In the genomic region with DNA sequence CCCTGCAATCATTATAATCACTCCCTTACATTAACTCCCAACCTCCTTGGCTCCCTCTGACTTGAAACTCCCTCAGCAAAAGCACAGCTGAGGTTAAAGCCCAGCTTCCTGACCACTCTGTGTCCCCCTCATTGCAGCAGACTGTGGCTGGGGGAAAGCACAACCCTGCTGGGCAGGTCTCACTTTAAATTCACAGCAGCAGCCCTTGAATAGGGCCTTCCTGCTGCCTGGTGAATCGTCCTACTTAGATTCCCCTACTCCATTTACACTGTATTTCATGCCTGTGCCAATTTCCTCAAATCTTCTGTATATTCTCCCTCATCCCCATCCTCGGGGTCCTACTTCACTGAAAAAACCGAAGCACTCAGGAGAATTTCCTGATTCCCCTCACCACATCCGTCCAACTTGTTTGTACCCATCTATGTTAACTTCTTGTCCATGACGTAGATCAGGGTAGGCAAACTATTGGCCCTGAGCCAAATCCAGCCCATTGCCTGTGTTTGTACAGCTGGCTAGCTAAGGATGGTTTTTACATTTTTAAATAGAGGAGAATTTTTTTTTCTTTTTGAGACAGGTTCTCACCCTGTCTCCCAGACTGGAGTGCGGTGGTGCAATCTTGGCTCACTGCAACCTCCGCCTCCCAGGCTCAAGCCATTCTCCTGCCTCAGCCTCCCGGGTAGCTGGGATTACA, we compare ENCODE assay signal across 10 cellular contexts. TPM values are rescaled to one million over a fixed set of nuclear protein-coding genes. Genes with fewer than 3 reads are reported as not detected.
A peak's percentile ranks its signal among the peaks of the same experiment; 100 is the strongest.
DNase-seq lines count a peak whose midpoint lies in the region; ATAC-seq and TF ChIP-seq lines count a peak whose summit lies in the region.
"Had no signal": no experiment of that assay in that cellular context is flagged by ENCODE, and none has a peak within 500 bp of the region (broad histone marks: within the 10 kb centered on the region; RNA-seq: fewer than 3 reads in every experiment).

No MANE protein-coding gene starts in this region.

- POLR2A ChIA-PET in activated CD4-positive, alpha-beta T cell treated with anti-CD3 and anti-CD28 coated beads for 36 hours (lab: Charles Lee): no interaction called here

- no peaks in the 10 kb centered on the region for H3K9me3 Mint-ChIP-seq in activated CD4-positive, alpha-beta T cell treated with anti-CD3 and anti-CD28 coated beads for 36 hours (ENCODE audit: low read depth)
- no peaks in the 10 kb centered on the region for H3K9me3 Mint-ChIP-seq in neural progenitor cell
- H3K9me3 Mint-ChIP-seq: central memory CD8-positive, alpha-beta T cell had no signal

- H3F3A ChIP-seq in neural progenitor cell (ENCODE audit: low read depth): no peaks in the 10 kb centered on the region

- H3K36me3 Mint-ChIP-seq in activated CD4-positive, alpha-beta T cell treated with anti-CD3 and anti-CD28 coated beads for 36 hours (ENCODE audit: low read depth): no peaks in the 10 kb centered on the region
- no peaks in the 10 kb centered on the region for H3K36me3 Mint-ChIP-seq in neural progenitor cell

- H2AFZ ChIP-seq in neural progenitor cell (replicated peaks): no peak overlapping the region

- no peak for TF ChIP-seq CTCF in neural progenitor cell (IDR thresholded peaks at IDR 0.05)

- no peaks in the 10 kb centered on the region for H3K4me1 ChIP-seq in neural progenitor cell

- CTCF ChIA-PET in activated CD4-positive, alpha-beta T cell treated with anti-CD3 and anti-CD28 coated beads for 36 hours (lab: Charles Lee): interaction anchor here (0.9 to 1.2 kb wide), 3 partner anchors 49 to 305 kb away, joined by 3 to 6 read pairs (median 4); no protein-coding TSS in a partner anchor

- H3K79me2 ChIP-seq in neural progenitor cell (ENCODE audit: low read depth): no peaks in the 10 kb centered on the region

- H3K9ac ChIP-seq in neural progenitor cell: no peak overlapping the region

- H3K4me1 Mint-ChIP-seq in activated CD4-positive, alpha-beta T cell treated with anti-CD3 and anti-CD28 coated beads for 36 hours: peaks cover 9% of the 10 kb centered on the region
- peaks cover 5% of the 10 kb centered on the region for H3K4me1 Mint-ChIP-seq in neural progenitor cell
- H3K4me1 Mint-ChIP-seq: central memory CD8-positive, alpha-beta T cell had no signal

- intact Hi-C loops in activated CD4-positive, alpha-beta T cell treated with anti-CD3 and anti-CD28 coated beads for 36 hours (cut with DNase I, micrococcal nuclease): no loop called here
- intact Hi-C loops in left cardiac atrium (cut with DNase I): no loop called here

- H3K27ac ChIP-seq in neural progenitor cell: no peak overlapping the region

- no peak for ATAC-seq in activated CD4-positive, alpha-beta T cell treated with anti-CD3 and anti-CD28 coated beads for 36 hours
- ATAC-seq in left cardiac atrium (peak; percentile 41 to 44), GM21515 (IDR thresholded peaks at IDR 0.05; ENCODE audit: unreplicated experiment) (no peak), GM19023 (IDR thresholded peaks at IDR 0.05; ENCODE audit: unreplicated experiment) (no peak)

- no peaks in the 10 kb centered on the region for H4K20me1 ChIP-seq in neural progenitor cell (ENCODE audit: low read depth)

- peak; percentile 10 for DNase-seq in stimulated activated CD4-positive, alpha-beta T cell treated with anti-CD3 and anti-CD28 coated beads, Interleukin-1b, Interleukin-23, amount 100 ng/mL, for 48 hours
- no peak for DNase-seq in stimulated activated CD4-positive, alpha-beta T cell treated with anti-CD3 and anti-CD28 coated beads, Interleukin-12 subunit alpha, Interleukin-12 subunit beta, amount 100 ng/mL, for 4 hours
- DNase-seq in activated CD4-positive, alpha-beta T cell treated with anti-CD3 and anti-CD28 coated beads for 36 hours: peak; percentile 43
- DNase-seq in left cardiac atrium: peak; percentile 49
- DNase-seq in ureter (ENCODE audit: low spot score): peak; percentile 77
- no peak for DNase-seq in neural progenitor cell (ENCODE audit: low spot score)

- H3K27me3 ChIP-seq in neural progenitor cell: no peaks in the 10 kb centered on the region

- H3K9me3 ChIP-seq in neural progenitor cell (ENCODE audit: low read depth): no peaks in the 10 kb centered on the region

- peak overlapping the region; percentile 72 for H3K27ac Mint-ChIP-seq in activated CD4-positive, alpha-beta T cell treated with anti-CD3 and anti-CD28 coated beads for 36 hours
- no peak overlapping the region for H3K27ac Mint-ChIP-seq in neural progenitor cell

- no peaks in the 10 kb centered on the region for H3K27me3 Mint-ChIP-seq in activated CD4-positive, alpha-beta T cell treated with anti-CD3 and anti-CD28 coated beads for 36 hours
- H3K27me3 Mint-ChIP-seq in neural progenitor cell (ENCODE audit: insufficient read depth, low read depth): no peaks in the 10 kb centered on the region
- H3K27me3 Mint-ChIP-seq: central memory CD8-positive, alpha-beta T cell had no signal

- H3K36me3 ChIP-seq in neural progenitor cell: no peaks in the 10 kb centered on the region

- H3K4me2 ChIP-seq in neural progenitor cell: no peak overlapping the region

- H3K4me3 Mint-ChIP-seq in activated CD4-positive, alpha-beta T cell treated with anti-CD3 and anti-CD28 coated beads for 36 hours: no peak overlapping the region
- no peak overlapping the region for H3K4me3 Mint-ChIP-seq in neural progenitor cell
- H3K4me3 Mint-ChIP-seq: central memory CD8-positive, alpha-beta T cell had no signal

- H3K4me3 ChIP-seq in neural progenitor cell: no peak overlapping the region
- H3K4me3 ChIP-seq: skin epidermis had no signal

RNA-seq across cellular contexts. Expression of gene GCM1, which starts 31.5 kb away (rescaled TPM):
- total RNA-seq in activated CD4-positive, alpha-beta T cell treated with anti-CD3 and anti-CD28 coated beads for 36 hours: under 1 TPM in 1 of 2 experiments, not detected in 1; 0.07 TPM
- total RNA-seq in left cardiac atrium (under 1 TPM in 1 of 2 donors, not detected in 1; 0.08 TPM), ureter (not detected), neural progenitor cell (ENCODE audit: low replicate concordance) (not detected in 2 replicates)

Comparison
In these comparisons a context has a peak if more than half of its experiments do, and no peak if none do; other contexts are left out.
1. DNase-seq: peak in stimulated activated CD4-positive, alpha-beta T cell treated with anti-CD3 and anti-CD28 coated beads, Interleukin-1b, Interleukin-23, amount 100 ng/mL, for 48 hours (single experiment), activated CD4-positive, alpha-beta T cell treated with anti-CD3 and anti-CD28 coated beads for 36 hours (single experiment), left cardiac atrium (single experiment) and ureter (single experiment); none in stimulated activated CD4-positive, alpha-beta T cell treated with anti-CD3 and anti-CD28 coated beads, Interleukin-12 subunit alpha, Interleukin-12 subunit beta, amount 100 ng/mL, for 4 hours (single experiment) and neural progenitor cell (single experiment).
2. ATAC-seq: peak in left cardiac atrium (2 of 2); none in activated CD4-positive, alpha-beta T cell treated with anti-CD3 and anti-CD28 coated beads for 36 hours (single experiment), GM21515 (single experiment) and GM19023 (single experiment).